8 cellular contexts compared by ENCODE assay signal in genomic region chr15:31325976-31326728, GRCh38. TPM values are rescaled to one million over a fixed set of nuclear protein-coding genes. Genes with fewer than 3 reads are reported as not detected.
DNase-seq lines count a peak whose midpoint lies in the region; ATAC-seq and TF ChIP-seq lines count a peak whose summit lies in the region.

No MANE protein-coding gene starts in this region.

- peaks cover 3% of the 10 kb centered on the region for H3K9me3 Mint-ChIP-seq in neural crest cell
- H3K9me3 Mint-ChIP-seq in stimulated activated naive CD8-positive, alpha-beta T cell treated with anti-CD3 and anti-CD28 coated beads, Interleukin-15, amount 100 ng/mL, for 72 hours = peaks cover 5 to 6% of the 10 kb centered on the region in 2 donors

- H3K4me3 ChIP-seq in HAP-1 = peak overlapping the region; percentile 62

- H3K4me3 Mint-ChIP-seq in neural crest cell = peak overlapping the region; percentile 81
- H3K4me3 Mint-ChIP-seq in stimulated activated naive CD8-positive, alpha-beta T cell treated with anti-CD3 and anti-CD28 coated beads, Interleukin-15, amount 100 ng/mL, for 72 hours = peak overlapping the region; percentile 94 to 96

- H3K27me3 ChIP-seq in HAP-1 (ENCODE audit: low read depth) (no peaks in the 10 kb centered on the region), foreskin keratinocyte (no peaks in the 10 kb centered on the region)

- DNase-seq in GDM1 (lab: John Stamatoyannopoulos, UW) = peak; percentile 99
- DNase-seq in HAP-1 (ENCODE audit: low spot score in 2 of 2) = peak; percentile 88 to 98
- DNase-seq in M059J (ENCODE audit: low read depth) = peak; percentile 90
- peak; percentile 87 for DNase-seq in SIG-M5 treated with dmso at 0.1 percent for 504 hours (lab: John Stamatoyannopoulos, UW; ENCODE audit: unreplicated experiment)
- peak; percentile 98 to 100 (median 100) for DNase-seq in activated naive CD4-positive, alpha-beta T cell (lab: John Stamatoyannopoulos, UW)
- peak; percentile 88 to 93 for DNase-seq in foreskin keratinocyte
- peak; percentile 99 for DNase-seq in neural crest cell (ENCODE audit: low read depth, low spot score)
- DNase-seq in stimulated activated naive CD8-positive, alpha-beta T cell treated with anti-CD3 and anti-CD28 coated beads, Interleukin-15, amount 100 ng/mL, for 72 hours = peak; percentile 99 to 100

- H3K36me3 Mint-ChIP-seq in neural crest cell (ENCODE audit: low read depth) = no peaks in the 10 kb centered on the region

- peaks cover 15% of the 10 kb centered on the region for H3K27me3 Mint-ChIP-seq in neural crest cell (ENCODE audit: low read depth)
- no peaks in the 10 kb centered on the region for H3K27me3 Mint-ChIP-seq in stimulated activated naive CD8-positive, alpha-beta T cell treated with anti-CD3 and anti-CD28 coated beads, Interleukin-15, amount 100 ng/mL, for 72 hours

- peaks cover 3% of the 10 kb centered on the region for H3K4me1 ChIP-seq in HAP-1
- H3K4me1 ChIP-seq in foreskin keratinocyte = no peaks in the 10 kb centered on the region

- peaks cover 38% of the 10 kb centered on the region for H3K4me1 Mint-ChIP-seq in neural crest cell
- H3K4me1 Mint-ChIP-seq in stimulated activated naive CD8-positive, alpha-beta T cell treated with anti-CD3 and anti-CD28 coated beads, Interleukin-15, amount 100 ng/mL, for 72 hours = peaks cover 64% of the 10 kb centered on the region

- peak overlapping the region; percentile 97 for H3K27ac ChIP-seq in foreskin keratinocyte

- no peak overlapping the region for H3K27ac Mint-ChIP-seq in neural crest cell (ENCODE audit: unreplicated experiment)
- peak overlapping the region in 1 of 2 donors; percentile 96 for H3K27ac Mint-ChIP-seq in stimulated activated naive CD8-positive, alpha-beta T cell treated with anti-CD3 and anti-CD28 coated beads, Interleukin-15, amount 100 ng/mL, for 72 hours

- H3K36me3 ChIP-seq in HAP-1 (replicated peaks) = no peaks in the 10 kb centered on the region

- peak; percentile 82 for ATAC-seq in foreskin keratinocyte
- peak; percentile 86 for ATAC-seq in stimulated activated naive CD8-positive, alpha-beta T cell treated with anti-CD3 and anti-CD28 coated beads, Interleukin-15, amount 100 ng/mL, for 72 hours

- TF ChIP-seq CTCF in foreskin keratinocyte (conservative IDR thresholded peaks at IDR 0.05) = no peak
- TF ChIP-seq CTCF in neural crest cell (conservative IDR thresholded peaks at IDR 0.05) = no peak

- no peaks in the 10 kb centered on the region for H3K9me3 ChIP-seq in HAP-1

- in situ Hi-C loops in HAP-1 (cut with MboI; ENCODE audit: low sequenced_read_pairs) = loop anchor here (10.0 kb wide), 1 partner anchor 111 kb away; no protein-coding TSS in a partner anchor

RNA-seq across cellular contexts. Expression of gene KLF13, which starts 0.5 kb away (rescaled TPM):
- 7.3 and 16.8 TPM in 2 replicates for total RNA-seq in M059J (2014; rRNA removed; shearing (Covaris generic))
- 57.9 and 58.1 TPM in 2 replicates for total RNA-seq in foreskin keratinocyte
- 54.9 and 55.8 TPM in 2 replicates for polyA plus RNA-seq in foreskin keratinocyte
- total RNA-seq in neural crest cell = 43.3 and 44.6 TPM in 2 replicates

Comparison
In these comparisons a context has a peak if more than half of its experiments do, and no peak if none do; other contexts are left out.
1. Peak in every context shown above with its lines: DNase-seq, ATAC-seq, H3K4me3 ChIP-seq and H3K27ac ChIP-seq.